ENCODE assay signal across 10 cellular contexts in the genomic region with DNA sequence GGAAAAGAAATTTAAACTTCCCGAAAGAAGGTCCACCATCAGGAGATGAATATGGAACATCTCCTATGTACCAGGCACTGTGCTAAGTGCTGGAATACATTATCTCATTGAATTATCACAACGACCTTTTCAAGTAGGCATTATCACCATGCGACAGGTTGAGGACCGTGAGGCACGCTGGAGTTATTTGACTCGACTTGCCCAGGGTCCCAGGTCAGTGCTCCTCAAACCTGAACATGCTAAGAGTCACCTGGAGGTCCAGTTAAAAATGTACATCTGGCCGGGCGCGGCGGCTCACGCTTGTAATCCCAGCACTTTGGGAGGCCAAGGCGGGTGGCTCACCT. TPM values are rescaled to one million over a fixed set of nuclear protein-coding genes. Genes with fewer than 3 reads are reported as not detected.
A peak's percentile ranks its signal among the peaks of the same experiment; 100 is the strongest.
DNase-seq lines count a peak whose midpoint lies in the region; ATAC-seq and TF ChIP-seq lines count a peak whose summit lies in the region.
"Had no signal": no experiment of that assay in that cellular context is flagged by ENCODE, and none has a peak within 500 bp of the region (broad histone marks: within the 10 kb centered on the region; RNA-seq: fewer than 3 reads in every experiment).

No MANE protein-coding gene starts in this region.

- H3K4me1 Mint-ChIP-seq in T-helper 2 cell treated with Interferon-gamma antibody and Interleukin-4, amounts not matched to agents 5 μg/mL and 100 μg/mL, for 36 hours (ENCODE audit: low read depth): peaks cover 14% of the 10 kb centered on the region
- H3K4me1 Mint-ChIP-seq in chondrocyte (ENCODE audit: low read depth): peaks cover 6% of the 10 kb centered on the region

- CTCF ChIA-PET in OCI-LY7 (lab: Charles Lee; ENCODE audit: unreplicated experiment): interaction anchor here (0.6 to 1.5 kb wide), 5 partner anchors 17 to 68 kb away, joined by 3 to 5 read pairs (median 3); a partner anchor contains a TSS

- H3K4me1 ChIP-seq in OCI-LY7 (ENCODE audit: insufficient read depth, low read length, poor library complexity, severe bottlenecking) (peaks cover 13% of the 10 kb centered on the region), psoas muscle (peaks cover 7% of the 10 kb centered on the region)

- TF ChIP-seq CTCF in OCI-LY7 (conservative IDR thresholded peaks at IDR 0.05; ENCODE audit: low read length): no peak; the same call in 1 of the 2 replicates
- TF ChIP-seq CTCF in chondrocyte (IDR thresholded peaks at IDR 0.05): peak; percentile 66
- no peak for TF ChIP-seq CTCF in psoas muscle (IDR thresholded peaks at IDR 0.05)

- POLR2A ChIA-PET in OCI-LY7 (lab: Charles Lee): interaction anchor here (0.7 to 1.7 kb wide), 3 partner anchors 11 to 202 kb away, joined by 3 to 6 read pairs (median 3); a partner anchor contains a TSS

- peaks cover 0 to 4% (median 0%) of the 10 kb centered on the region in 3 donors for H3K27me3 ChIP-seq in psoas muscle (ENCODE audit: insufficient read depth in 3 of 3, low read length in 2 of 3)

- H2AFZ ChIP-seq in OCI-LY7 (ENCODE audit: low read length): peak overlapping the region; percentile 97; the same call in 1 of the 2 replicates

- intact Hi-C loops in OCI-LY7 (cut with micrococcal nuclease; ENCODE audit: unreplicated experiment): no loop called here
- intact Hi-C loops in psoas muscle (cut with DNase I): no loop called here

- no peak for DNase-seq in T-helper 2 cell treated with Interferon-gamma antibody and Interleukin-4, amounts not matched to agents 5 μg/mL and 100 μg/mL, for 36 hours (ENCODE audit: low spot score)
- DNase-seq in T-helper 2 cell: no peak
- no peak for DNase-seq in OCI-LY7 (ENCODE audit: low spot score)
- no peak for DNase-seq in chondrocyte (ENCODE audit: low spot score)
- no peak for DNase-seq in psoas muscle
- no peak for DNase-seq in iPS-NIHi11 (ENCODE audit: low spot score)
- DNase-seq in T1000 (lab: John Stamatoyannopoulos, UW): no peak
- no peak for DNase-seq in OCI-M2 (lab: John Stamatoyannopoulos, UW; ENCODE audit: unreplicated experiment)
- DNase-seq: NCI-H524 treated with DMSO at 0.1 percent for 48 hours had no signal

- H3K9me3 Mint-ChIP-seq in T-helper 2 cell treated with Interferon-gamma antibody and Interleukin-4, amounts not matched to agents 5 μg/mL and 100 μg/mL, for 36 hours: no peaks in the 10 kb centered on the region
- H3K9me3 Mint-ChIP-seq in chondrocyte (ENCODE audit: low read depth): no peaks in the 10 kb centered on the region

- H3K4me3 ChIP-seq in OCI-LY7 (ENCODE audit: low read depth, low read length, poor library complexity, severe bottlenecking) (peak overlapping the region; percentile 63), psoas muscle (peak overlapping the region; percentile 37)

- no peak overlapping the region for H3K27ac ChIP-seq in OCI-LY7 (ENCODE audit: low read depth, low read length, poor library complexity, severe bottlenecking)
- no peak overlapping the region for H3K27ac ChIP-seq in psoas muscle

- no peaks in the 10 kb centered on the region for H3K36me3 ChIP-seq in OCI-LY7 (ENCODE audit: insufficient read depth, low read length)
- no peaks in the 10 kb centered on the region for H3K36me3 ChIP-seq in psoas muscle (ENCODE audit: insufficient read depth in 1 of 2, low read depth in 1 of 2)

- no TSS peak for BruUV-seq in OCI-LY7 (replicated peaks; lab: Mats Ljungman, UMichigan)

- ATAC-seq in psoas muscle: peak in 2 of 4 donors; percentile 18 to 33

- H3K9me3 ChIP-seq in OCI-LY7 (ENCODE audit: low read length) (no peaks in the 10 kb centered on the region), psoas muscle (no peaks in the 10 kb centered on the region)

- H3K79me2 ChIP-seq in OCI-LY7 (ENCODE audit: insufficient read depth, low read depth, low read length): no peaks in the 10 kb centered on the region

- H3K4me3 Mint-ChIP-seq in T-helper 2 cell treated with Interferon-gamma antibody and Interleukin-4, amounts not matched to agents 5 μg/mL and 100 μg/mL, for 36 hours: peak overlapping the region; percentile 86
- no peak overlapping the region for H3K4me3 Mint-ChIP-seq in chondrocyte (ENCODE audit: unreplicated experiment)

- H3K4me2 ChIP-seq in OCI-LY7 (ENCODE audit: low read length): peak overlapping the region; percentile 88; the same call in 1 of the 2 replicates

- no peaks in the 10 kb centered on the region for H3K9me2 ChIP-seq in OCI-LY7 (ENCODE audit: insufficient read depth, low read length)

- H3K27me3 Mint-ChIP-seq in T-helper 2 cell treated with Interferon-gamma antibody and Interleukin-4, amounts not matched to agents 5 μg/mL and 100 μg/mL, for 36 hours (ENCODE audit: low read depth): peaks cover 13% of the 10 kb centered on the region
- H3K27me3 Mint-ChIP-seq in chondrocyte (ENCODE audit: low read depth): peaks cover 20% of the 10 kb centered on the region

- WGBS in psoas muscle, 3 donors: 70 to 75% (median 75%) methylated on average over 12 of the region's 12 CpGs

- H3K27ac Mint-ChIP-seq in T-helper 2 cell treated with Interferon-gamma antibody and Interleukin-4, amounts not matched to agents 5 μg/mL and 100 μg/mL, for 36 hours: no peak overlapping the region
- H3K27ac Mint-ChIP-seq in chondrocyte (ENCODE audit: unreplicated experiment): no peak overlapping the region

- H3K36me3 Mint-ChIP-seq in T-helper 2 cell treated with Interferon-gamma antibody and Interleukin-4, amounts not matched to agents 5 μg/mL and 100 μg/mL, for 36 hours (ENCODE audit: low read depth): no peaks in the 10 kb centered on the region
- no peaks in the 10 kb centered on the region for H3K36me3 Mint-ChIP-seq in chondrocyte (ENCODE audit: low read depth)

- no peaks in the 10 kb centered on the region for H4K20me1 ChIP-seq in OCI-LY7 (ENCODE audit: insufficient read depth, low read length)

RNA-seq across cellular contexts. Expression of a gene that starts 15.9 kb away (rescaled TPM):
- 20.5 and 40.0 TPM in 2 replicates for total RNA-seq in OCI-LY7 (2014; rRNA removed; shearing (Covaris generic))
- 34.7 and 36.1 TPM in 2 replicates for total RNA-seq in OCI-LY7 (2022)
- 19.8 to 25.5 TPM (median 23.8 TPM) in 3 replicates for total RNA-seq in chondrocyte
- 10 to 100 TPM; 28.5 to 46.0 (median 42.2) TPM for total RNA-seq in psoas muscle
- polyA plus RNA-seq in psoas muscle: 100 to 1,000 TPM in 2 of 3 donors, 10 to 100 TPM in 1; 36.9 to 179 (median 138) TPM

RNA-seq across cellular contexts. Expression of a gene that starts 28.5 kb away (rescaled TPM):
- 0.05 and 0.19 TPM in 2 replicates for total RNA-seq in OCI-LY7 (2014; rRNA removed; shearing (Covaris generic))
- 0.11 and 0.15 TPM in 2 replicates for total RNA-seq in OCI-LY7 (2022)
- 0.17 to 0.29 TPM (median 0.18 TPM) in 3 replicates for total RNA-seq in chondrocyte
- under 1 TPM in 1 of 4 donors, not detected in 3; 0.04 TPM for total RNA-seq in psoas muscle
- under 1 TPM in 2 of 3 donors, not detected in 1; 0.01 to 0.65 TPM for polyA plus RNA-seq in psoas muscle
- total RNA-seq: H4 had no signal

RNA-seq across cellular contexts. Expression of a gene that starts 39.1 kb away (rescaled TPM):
- total RNA-seq in OCI-LY7 (2014; rRNA removed; shearing (Covaris generic)): 121 and 144 TPM in 2 replicates
- total RNA-seq in OCI-LY7 (2022): 89.7 and 97.8 TPM in 2 replicates
- total RNA-seq in chondrocyte: 31.8 to 33.6 TPM (median 32.1 TPM) in 3 replicates
- 10 to 100 TPM; 25.9 to 39.0 (median 28.8) TPM for total RNA-seq in psoas muscle
- 10 to 100 TPM; 39.1 to 61.8 (median 40.5) TPM for polyA plus RNA-seq in psoas muscle

RNA-seq across cellular contexts. Expression of a gene that starts 42.0 kb away (rescaled TPM):
- 4.2 and 8.0 TPM in 2 replicates for total RNA-seq in OCI-LY7 (2014; rRNA removed; shearing (Covaris generic))
- 1.7 and 3.9 TPM in 2 replicates for total RNA-seq in OCI-LY7 (2022)
- 0.36 TPM in 1 of 3 replicates, not detected in the others for total RNA-seq in chondrocyte
- 1 to 10 TPM; 1.8 to 5.3 (median 3.4) TPM for total RNA-seq in psoas muscle
- polyA plus RNA-seq in psoas muscle: 1 to 10 TPM; 1.9 to 2.5 (median 2.1) TPM
- total RNA-seq: H4 had no signal

RNA-seq across cellular contexts. Expression of a gene that starts 56.0 kb away (rescaled TPM):
- 0.38 and 0.57 TPM in 2 replicates for total RNA-seq in OCI-LY7 (2014; rRNA removed; shearing (Covaris generic))
- total RNA-seq in OCI-LY7 (2022): 1.4 and 1.7 TPM in 2 replicates
- total RNA-seq in chondrocyte: 8.5 to 10.1 TPM (median 9.2 TPM) in 3 replicates
- total RNA-seq in psoas muscle: 10 to 100 TPM; 10.2 to 17.3 (median 13.1) TPM
- 10 to 100 TPM; 10.2 to 27.1 (median 21.4) TPM for polyA plus RNA-seq in psoas muscle
